In genomic region chr19:35168261-35168660, GRCh38 we compare ENCODE assay signal across 12 cellular contexts. TPM values are rescaled to one million over a fixed set of nuclear protein-coding genes. Genes with fewer than 3 reads are reported as not detected.
DNase-seq lines count a peak whose midpoint lies in the region; ATAC-seq and TF ChIP-seq lines count a peak whose summit lies in the region.
"Had no signal": no experiment of that assay in that cellular context is flagged by ENCODE, and none has a peak within 500 bp of the region (broad histone marks: within the 10 kb centered on the region; RNA-seq: fewer than 3 reads in every experiment).

No MANE protein-coding gene starts in this region.

- no peaks in the 10 kb centered on the region for H3K27me3 Mint-ChIP-seq in T-helper 2 cell treated with Interferon-gamma antibody and Interleukin-4, amounts not matched to agents 5 μg/mL and 100 μg/mL, for 36 hours (ENCODE audit: low read depth)
- H3K27me3 Mint-ChIP-seq in activated naive CD8-positive, alpha-beta T cell treated with anti-CD3 and anti-CD28 coated beads for 36 hours, result no peaks in the 10 kb centered on the region
- peaks cover 4% of the 10 kb centered on the region for H3K27me3 Mint-ChIP-seq in nephron progenitor cell (ENCODE audit: low read depth, poor library complexity)
- H3K27me3 Mint-ChIP-seq: stimulated activated naive CD8-positive, alpha-beta T cell treated with anti-CD3 and anti-CD28 coated beads, Interleukin-15, amount 100 ng/mL, for 72 hours had no signal

- TF ChIP-seq CTCF in nephron progenitor cell (IDR thresholded peaks at IDR 0.05), result no peak

- no peak for DNase-seq in T-helper 2 cell treated with Interferon-gamma antibody and Interleukin-4, amounts not matched to agents 5 μg/mL and 100 μg/mL, for 36 hours (ENCODE audit: low spot score)
- DNase-seq in T-helper 2 cell (no peak), M059J (ENCODE audit: low read depth) (peak; percentile 82), nephron progenitor cell (no peak), SHP77 treated with DMSO at 0.1 percent for 48 hours (lab: John Stamatoyannopoulos, UW) (no peak)
- no peak for DNase-seq in activated naive CD8-positive, alpha-beta T cell treated with anti-CD3 and anti-CD28 coated beads for 36 hours
- DNase-seq: GDM1; stimulated activated naive CD8-positive, alpha-beta T cell treated with anti-CD3 and anti-CD28 coated beads, Interleukin-15, amount 100 ng/mL, for 72 hours had no signal

- H3K4me1 Mint-ChIP-seq in T-helper 2 cell treated with Interferon-gamma antibody and Interleukin-4, amounts not matched to agents 5 μg/mL and 100 μg/mL, for 36 hours (ENCODE audit: low read depth), result peaks cover 32% of the 10 kb centered on the region
- H3K4me1 Mint-ChIP-seq in activated naive CD8-positive, alpha-beta T cell treated with anti-CD3 and anti-CD28 coated beads for 36 hours, result peaks cover 23% of the 10 kb centered on the region
- no peaks in the 10 kb centered on the region for H3K4me1 Mint-ChIP-seq in nephron progenitor cell
- H3K4me1 Mint-ChIP-seq: neural crest cell had no signal

- ATAC-seq in GM19455 (IDR thresholded peaks at IDR 0.05; ENCODE audit: unreplicated experiment) (no peak), HG03520 (IDR thresholded peaks at IDR 0.05; ENCODE audit: unreplicated experiment) (no peak)
- ATAC-seq: stimulated activated naive CD8-positive, alpha-beta T cell treated with anti-CD3 and anti-CD28 coated beads, Interleukin-15, amount 100 ng/mL, for 72 hours had no signal

- H3K36me3 Mint-ChIP-seq in T-helper 2 cell treated with Interferon-gamma antibody and Interleukin-4, amounts not matched to agents 5 μg/mL and 100 μg/mL, for 36 hours (ENCODE audit: low read depth), result peaks cover 89% of the 10 kb centered on the region
- peaks cover 74% of the 10 kb centered on the region for H3K36me3 Mint-ChIP-seq in activated naive CD8-positive, alpha-beta T cell treated with anti-CD3 and anti-CD28 coated beads for 36 hours
- H3K36me3 Mint-ChIP-seq in nephron progenitor cell (ENCODE audit: low read depth), result peaks cover 51% of the 10 kb centered on the region

- no peak overlapping the region for H3K4me3 Mint-ChIP-seq in T-helper 2 cell treated with Interferon-gamma antibody and Interleukin-4, amounts not matched to agents 5 μg/mL and 100 μg/mL, for 36 hours
- no peak overlapping the region for H3K4me3 Mint-ChIP-seq in activated naive CD8-positive, alpha-beta T cell treated with anti-CD3 and anti-CD28 coated beads for 36 hours
- no peak overlapping the region for H3K4me3 Mint-ChIP-seq in nephron progenitor cell
- H3K4me3 Mint-ChIP-seq: neural crest cell; stimulated activated naive CD8-positive, alpha-beta T cell treated with anti-CD3 and anti-CD28 coated beads, Interleukin-15, amount 100 ng/mL, for 72 hours had no signal

- H3K27ac Mint-ChIP-seq in T-helper 2 cell treated with Interferon-gamma antibody and Interleukin-4, amounts not matched to agents 5 μg/mL and 100 μg/mL, for 36 hours, result peak overlapping the region; percentile 71
- peak overlapping the region; percentile 76 for H3K27ac Mint-ChIP-seq in activated naive CD8-positive, alpha-beta T cell treated with anti-CD3 and anti-CD28 coated beads for 36 hours
- peak overlapping the region; percentile 79 for H3K27ac Mint-ChIP-seq in nephron progenitor cell

- H3K9me3 Mint-ChIP-seq in T-helper 2 cell treated with Interferon-gamma antibody and Interleukin-4, amounts not matched to agents 5 μg/mL and 100 μg/mL, for 36 hours, result peaks cover 36% of the 10 kb centered on the region
- H3K9me3 Mint-ChIP-seq in activated naive CD8-positive, alpha-beta T cell treated with anti-CD3 and anti-CD28 coated beads for 36 hours, result peaks cover 25% of the 10 kb centered on the region
- H3K9me3 Mint-ChIP-seq in nephron progenitor cell, result peaks cover 35% of the 10 kb centered on the region

RNA-seq across cellular contexts. Expression of gene FXYD5, which starts 13.7 kb away (rescaled TPM):
- 183 and 256 TPM in 2 replicates for total RNA-seq in M059J (2014; rRNA removed; shearing (Covaris generic))
- total RNA-seq in activated naive CD8-positive, alpha-beta T cell treated with anti-CD3 and anti-CD28 coated beads for 36 hours, result 100 to 1,000 TPM; 272 to 275 TPM

RNA-seq across cellular contexts. Expression of gene FXYD7, which starts 25.2 kb away (rescaled TPM):
- total RNA-seq in M059J (2014; rRNA removed; shearing (Covaris generic)), result not detected in 2 replicates
- total RNA-seq in activated naive CD8-positive, alpha-beta T cell treated with anti-CD3 and anti-CD28 coated beads for 36 hours, result under 1 TPM; 0.54 to 0.62 TPM
- total RNA-seq: adrenal gland had no signal

RNA-seq across cellular contexts. Expression of gene FXYD1, which starts 29.6 kb away (rescaled TPM):
- total RNA-seq in M059J (2014; rRNA removed; shearing (Covaris generic)), result not detected in 2 replicates
- 1 to 10 TPM; 1.1 TPM for total RNA-seq in activated naive CD8-positive, alpha-beta T cell treated with anti-CD3 and anti-CD28 coated beads for 36 hours

RNA-seq across cellular contexts. Expression of gene LGI4, which starts 33.4 kb away (rescaled TPM):
- total RNA-seq in M059J (2014; rRNA removed; shearing (Covaris generic)), result not detected in 2 replicates
- total RNA-seq in activated naive CD8-positive, alpha-beta T cell treated with anti-CD3 and anti-CD28 coated beads for 36 hours, result not detected

RNA-seq across cellular contexts. Expression of gene FXYD3, which starts 52.6 kb away (rescaled TPM):
- 0.64 TPM in 1 of 2 replicates, not detected in the other for total RNA-seq in M059J (2014; rRNA removed; shearing (Covaris generic))
- total RNA-seq in activated naive CD8-positive, alpha-beta T cell treated with anti-CD3 and anti-CD28 coated beads for 36 hours, result not detected
